Comparison of ENCODE assay signal across 1 cellular context in genomic region chr1:246497331-246497915, GRCh38.
TF ChIP-seq lines count a peak whose summit lies in the region.

No MANE protein-coding gene starts in this region.

TF ChIP-seq in H1, 55 proteins besides CTCF, POLR2A, EP300 and RAD21:
- TF ChIP-seq SUZ12 (IDR thresholded peaks at IDR 0.05; ENCODE audit: low read length): no peak
- no peak for TF ChIP-seq FOSL1 (IDR thresholded peaks at IDR 0.05; ENCODE audit: insufficient read depth, low read depth, low read length)
- TF ChIP-seq ATF2 (IDR thresholded peaks at IDR 0.05; ENCODE audit: low read length): no peak
- TF ChIP-seq SP4 (IDR thresholded peaks at IDR 0.05; ENCODE audit: low read length): no peak
- no peak for TF ChIP-seq CBX8 (IDR thresholded peaks at IDR 0.05; ENCODE audit: borderline replicate concordance, low read depth, low read length)
- no peak for TF ChIP-seq HDAC6 (IDR thresholded peaks at IDR 0.05; ENCODE audit: low read depth, low read length)
- no peak for TF ChIP-seq RFX5 (IDR thresholded peaks at IDR 0.05; ENCODE audit: borderline replicate concordance, low read depth, low read length)
- no peak for TF ChIP-seq KDM4A (IDR thresholded peaks at IDR 0.05; ENCODE audit: low read depth, low read length, severe bottlenecking)
- TF ChIP-seq CHD1 (IDR thresholded peaks at IDR 0.05; ENCODE audit: low read depth, low read length): no peak
- TF ChIP-seq BCL11A (IDR thresholded peaks at IDR 0.05; ENCODE audit: low read depth in 2 of 2, low read length in 2 of 2): no peak
- TF ChIP-seq NANOG (IDR thresholded peaks at IDR 0.05; ENCODE audit: insufficient read depth, low read depth, low read length, poor library complexity, severe bottlenecking): no peak
- TF ChIP-seq SRF (IDR thresholded peaks at IDR 0.05; ENCODE audit: low read depth, low read length): no peak
- TF ChIP-seq KDM1A (IDR thresholded peaks at IDR 0.05; ENCODE audit: borderline replicate concordance, low read length): no peak
- no peak for TF ChIP-seq NRF1 (IDR thresholded peaks at IDR 0.05; ENCODE audit: low read depth, low read length)
- TF ChIP-seq SIN3A (conservative IDR thresholded peaks at IDR 0.05 in 1 of 2, IDR thresholded peaks at IDR 0.05 in 1 of 2; ENCODE audit: low read depth in 1 of 2, low read length in 2 of 2): no peak
- TF ChIP-seq CEBPB (IDR thresholded peaks at IDR 0.05; ENCODE audit: low read depth, low read length): no peak
- no peak for TF ChIP-seq TCF12 (IDR thresholded peaks at IDR 0.05; ENCODE audit: low read depth, low read length)
- no peak for TF ChIP-seq TEAD4 (IDR thresholded peaks at IDR 0.05; ENCODE audit: low read depth, low read length)
- no peak for TF ChIP-seq BACH1 (IDR thresholded peaks at IDR 0.05; ENCODE audit: low read length)
TF ChIP-seq in H1: peak in this region for 0.
